ENCODE assay signal across 9 cellular contexts in genomic region chr2:109031481-109032228, GRCh38. TPM values are rescaled to one million over a fixed set of nuclear protein-coding genes. Genes with fewer than 3 reads are reported as not detected.
DNase-seq lines count a peak whose midpoint lies in the region; ATAC-seq and TF ChIP-seq lines count a peak whose summit lies in the region.
"Had no signal": no experiment of that assay in that cellular context is flagged by ENCODE, and none has a peak within 500 bp of the region (broad histone marks: within the 10 kb centered on the region; RNA-seq: fewer than 3 reads in every experiment).

No MANE protein-coding gene starts in this region.

- no peaks in the 10 kb centered on the region for H3K36me3 Mint-ChIP-seq in immature natural killer cell

- H3K4me1 ChIP-seq in ascending aorta, result no peaks in the 10 kb centered on the region

- H3K9me3 ChIP-seq in ascending aorta, result no peaks in the 10 kb centered on the region

- H3K36me3 ChIP-seq in ascending aorta, result no peaks in the 10 kb centered on the region

- peak overlapping the region; percentile 57 to 62 for H3K4me3 ChIP-seq in ascending aorta

- H3K4me3 Mint-ChIP-seq in immature natural killer cell, result peak overlapping the region; percentile 87 to 93 (median 91)

- no peaks in the 10 kb centered on the region for H3K27me3 ChIP-seq in ascending aorta

- no peaks in the 10 kb centered on the region for H3K9me3 Mint-ChIP-seq in immature natural killer cell

- no peak for TF ChIP-seq CTCF in ascending aorta (IDR thresholded peaks at IDR 0.05)

- no peak overlapping the region for H3K27ac ChIP-seq in ascending aorta
- H3K27ac ChIP-seq: epithelial cell of prostate had no signal

- ATAC-seq in GM18511 (IDR thresholded peaks at IDR 0.05; ENCODE audit: unreplicated experiment) (peak; percentile 73), HG03135 (IDR thresholded peaks at IDR 0.05; ENCODE audit: unreplicated experiment) (peak; percentile 64), GM21786 (IDR thresholded peaks at IDR 0.05; ENCODE audit: unreplicated experiment) (no peak), GM18520 (IDR thresholded peaks at IDR 0.05; ENCODE audit: unreplicated experiment) (no peak)

- intact Hi-C loops in ascending aorta (cut with DNase I), result no loop called here

- H3K4me1 Mint-ChIP-seq in immature natural killer cell, result peaks cover 26 to 27% of the 10 kb centered on the region in 2 donors

- DNase-seq in T-helper 2 cell (peak; percentile 13 to 84 (median 45)), ascending aorta (ENCODE audit: low spot score in 2 of 2) (no peak), immature natural killer cell (peak; percentile 62 to 81 (median 69))
- peak; percentile 42 for DNase-seq in stimulated activated CD4-positive, alpha-beta T cell treated with anti-CD3 and anti-CD28 coated beads, Interleukin-12 subunit alpha, Interleukin-12 subunit beta, amount 100 ng/mL, for 4 hours

- H3K27ac Mint-ChIP-seq in immature natural killer cell, result peak overlapping the region; percentile 83 to 94 (median 90)

- H3K27me3 Mint-ChIP-seq in immature natural killer cell (ENCODE audit: low read depth in 3 of 3), result peaks cover 0 to 8% (median 3%) of the 10 kb centered on the region in 3 donors

RNA-seq across cellular contexts. Expression of gene EDAR, which starts 42.6 kb away (rescaled TPM):
- not detected for total RNA-seq in ascending aorta
- not detected for polyA plus RNA-seq in immature natural killer cell

Comparison
In these comparisons a context has a peak if more than half of its experiments do, and no peak if none do; other contexts are left out.
1. ATAC-seq: peak in GM18511 (single experiment) and HG03135 (single experiment); none in GM21786 (single experiment) and GM18520 (single experiment).
2. DNase-seq: peak in T-helper 2 cell (5 of 5), immature natural killer cell (3 of 3) and stimulated activated CD4-positive, alpha-beta T cell treated with anti-CD3 and anti-CD28 coated beads, Interleukin-12 subunit alpha, Interleukin-12 subunit beta, amount 100 ng/mL, for 4 hours (single experiment); none in ascending aorta (0 of 2).